In the genomic region with DNA sequence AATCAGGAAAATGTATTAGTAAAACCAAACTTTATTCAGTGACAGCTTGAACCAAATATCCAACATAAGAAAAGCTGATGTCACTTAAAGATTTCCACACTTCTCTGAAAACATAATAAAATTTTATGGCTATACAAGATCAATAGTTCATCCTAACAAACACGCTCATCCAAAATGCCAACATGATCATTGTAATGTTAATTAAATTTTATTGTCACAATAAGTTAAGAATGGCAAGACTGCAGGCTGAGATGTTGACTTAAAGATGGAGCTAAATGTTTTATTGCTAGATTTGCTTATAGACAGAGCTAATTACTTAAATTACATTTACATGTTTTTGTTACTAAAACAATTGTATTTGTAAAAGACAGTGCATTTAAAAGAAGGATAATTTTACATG, we compare ENCODE assay signal across 36 cellular contexts.
"Had no signal": no experiment of that assay in that cellular context is flagged by ENCODE, and none has a peak within 500 bp of the region (broad histone marks: within the 10 kb centered on the region; RNA-seq: fewer than 3 reads in every experiment).

No MANE protein-coding gene starts in this region.

- H3K27me3 ChIP-seq: adrenal gland, ascending aorta, body of pancreas, brain microvascular endothelial cell, breast epithelium, cardiac muscle cell had no signal

- H3K9me3 Mint-ChIP-seq: activated naive CD4-positive, alpha-beta T cell treated with anti-CD3 and anti-CD28 coated beads, Interleukin-2, amount 10 ng/mL, durations not matched to agents 7 days and 5 days; activated naive CD4-positive, alpha-beta T cell treated with anti-CD3 and anti-CD28 coated beads, Interleukin-2, amount 50 U/mL, for 24 hours; activated naive CD4-positive, alpha-beta T cell treated with anti-CD3 and anti-CD28 coated beads, Interleukin-2, amount 50 U/mL, for 72 hours; activated naive CD8-positive, alpha-beta T cell treated with anti-CD3 and anti-CD28 coated beads for 36 hours; activated naive CD8-positive, alpha-beta T cell treated with anti-CD3 and anti-CD28 coated beads, Interleukin-2, amount 10 ng/mL, durations not matched to agents 7 days and 5 days; activated naive CD8-positive, alpha-beta T cell treated with anti-CD3 and anti-CD28 coated beads, Interleukin-2, amount 50 U/mL, for 24 hours; activated T-cell treated with anti-CD3 and anti-CD28 coated beads, Interleukin-2, amount 50 U/mL, for 4 hours; activated T-cell treated with anti-CD3 and anti-CD28 coated beads, Interleukin-2, amount 50 U/mL, for 72 hours; activated T-helper 1 cell treated with anti-CD3 and anti-CD28 coated beads, Interleukin-12 subunit alpha, Interleukin-12 subunit beta, Interleukin-2, Interleukin-4 antibody, amounts not matched to agents 30 ng/mL and 10 ng/mL and 1 ng/mL, durations not matched to agents 14 hours and 24 hours and 36 hours; activated T-helper 17 cell treated with anti-CD3 and anti-CD28 coated beads, Interleukin-2, amount 50 U/mL, for 72 hours; activated T-helper 2 cell treated with anti-CD3 and anti-CD28 coated beads, Interferon-gamma antibody, Interleukin-2, Interleukin-4, amounts not matched to agents 10 μg/mL and 5 μg/mL and 100 μg/mL, durations not matched to agents 14 hours and 24 hours and 36 hours; brain had no signal

- H3K9me3 ChIP-seq: adrenal gland, ascending aorta, body of pancreas, breast epithelium had no signal

- H3K4me3 Mint-ChIP-seq: activated naive CD4-positive, alpha-beta T cell treated with anti-CD3 and anti-CD28 coated beads for 36 hours; activated naive CD4-positive, alpha-beta T cell treated with anti-CD3 and anti-CD28 coated beads, Interleukin-2, amount 10 ng/mL, durations not matched to agents 7 days and 5 days; activated naive CD4-positive, alpha-beta T cell treated with anti-CD3 and anti-CD28 coated beads, Interleukin-2, amount 50 U/mL, for 24 hours; activated naive CD8-positive, alpha-beta T cell; activated naive CD8-positive, alpha-beta T cell treated with anti-CD3 and anti-CD28 coated beads for 36 hours; activated naive CD8-positive, alpha-beta T cell treated with anti-CD3 and anti-CD28 coated beads, Interleukin-2, amount 10 ng/mL, durations not matched to agents 7 days and 5 days; activated naive CD8-positive, alpha-beta T cell treated with anti-CD3 and anti-CD28 coated beads, Interleukin-2, amount 50 U/mL, for 24 hours; activated T-cell treated with anti-CD3 and anti-CD28 coated beads, Interleukin-2, amount 50 U/mL, for 4 hours; activated T-cell treated with anti-CD3 and anti-CD28 coated beads, Interleukin-2, amount 50 U/mL, for 72 hours; activated T-helper 1 cell treated with anti-CD3 and anti-CD28 coated beads, Interleukin-12 subunit alpha, Interleukin-12 subunit beta, Interleukin-2, Interleukin-4 antibody, amounts not matched to agents 30 ng/mL and 10 ng/mL and 1 ng/mL, durations not matched to agents 14 hours and 24 hours and 36 hours; activated T-helper 17 cell treated with anti-CD3 and anti-CD28 coated beads, Interleukin-2, amount 50 U/mL, for 72 hours; brain; central memory CD8-positive, alpha-beta T cell had no signal

- H3K4me1 ChIP-seq: adrenal gland, ascending aorta, body of pancreas, breast epithelium had no signal

- H3K27ac Mint-ChIP-seq: activated naive CD4-positive, alpha-beta T cell treated with anti-CD3 and anti-CD28 coated beads for 36 hours; activated naive CD4-positive, alpha-beta T cell treated with anti-CD3 and anti-CD28 coated beads, Interleukin-2, amount 10 ng/mL, durations not matched to agents 7 days and 5 days; activated naive CD4-positive, alpha-beta T cell treated with anti-CD3 and anti-CD28 coated beads, Interleukin-2, amount 50 U/mL, for 24 hours; activated naive CD4-positive, alpha-beta T cell treated with anti-CD3 and anti-CD28 coated beads, Interleukin-2, amount 50 U/mL, for 72 hours; activated naive CD8-positive, alpha-beta T cell; activated naive CD8-positive, alpha-beta T cell treated with anti-CD3 and anti-CD28 coated beads for 36 hours; activated naive CD8-positive, alpha-beta T cell treated with anti-CD3 and anti-CD28 coated beads, Interleukin-2, amount 10 ng/mL, durations not matched to agents 7 days and 5 days; activated naive CD8-positive, alpha-beta T cell treated with anti-CD3 and anti-CD28 coated beads, Interleukin-2, amount 50 U/mL, for 24 hours; activated T-cell treated with anti-CD3 and anti-CD28 coated beads, Interleukin-2, amount 50 U/mL, for 72 hours; activated T-helper 1 cell treated with anti-CD3 and anti-CD28 coated beads, Interleukin-12 subunit alpha, Interleukin-12 subunit beta, Interleukin-2, Interleukin-4 antibody, amounts not matched to agents 30 ng/mL and 10 ng/mL and 1 ng/mL, durations not matched to agents 14 hours and 24 hours and 36 hours; activated T-helper 17 cell treated with anti-CD3 and anti-CD28 coated beads, Interleukin-2, amount 50 U/mL, for 72 hours; activated T-helper 2 cell treated with anti-CD3 and anti-CD28 coated beads, Interferon-gamma antibody, Interleukin-2, Interleukin-4, amounts not matched to agents 10 μg/mL and 5 μg/mL and 100 μg/mL, durations not matched to agents 14 hours and 24 hours and 36 hours; brain had no signal

- H3K4me1 Mint-ChIP-seq: activated naive CD4-positive, alpha-beta T cell treated with anti-CD3 and anti-CD28 coated beads, Interleukin-2, amount 10 ng/mL, durations not matched to agents 7 days and 5 days; activated naive CD4-positive, alpha-beta T cell treated with anti-CD3 and anti-CD28 coated beads, Interleukin-2, amount 50 U/mL, for 24 hours; activated naive CD8-positive, alpha-beta T cell treated with anti-CD3 and anti-CD28 coated beads for 36 hours; activated naive CD8-positive, alpha-beta T cell treated with anti-CD3 and anti-CD28 coated beads, Interleukin-2, amount 10 ng/mL, durations not matched to agents 7 days and 5 days; activated naive CD8-positive, alpha-beta T cell treated with anti-CD3 and anti-CD28 coated beads, Interleukin-2, amount 50 U/mL, for 24 hours; activated T-helper 17 cell treated with anti-CD3 and anti-CD28 coated beads, Interleukin-2, amount 50 U/mL, for 72 hours; central memory CD8-positive, alpha-beta T cell had no signal

- H3K36me3 Mint-ChIP-seq: activated naive CD4-positive, alpha-beta T cell treated with anti-CD3 and anti-CD28 coated beads, Interleukin-2, amount 10 ng/mL, durations not matched to agents 7 days and 5 days; activated naive CD4-positive, alpha-beta T cell treated with anti-CD3 and anti-CD28 coated beads, Interleukin-2, amount 50 U/mL, for 24 hours; activated naive CD4-positive, alpha-beta T cell treated with anti-CD3 and anti-CD28 coated beads, Interleukin-2, amount 50 U/mL, for 72 hours; activated naive CD8-positive, alpha-beta T cell; activated naive CD8-positive, alpha-beta T cell treated with anti-CD3 and anti-CD28 coated beads for 36 hours; activated naive CD8-positive, alpha-beta T cell treated with anti-CD3 and anti-CD28 coated beads, Interleukin-2, amount 10 ng/mL, durations not matched to agents 7 days and 5 days; brain had no signal

- H3K27ac ChIP-seq: adrenal gland, ascending aorta, body of pancreas, brain microvascular endothelial cell, breast epithelium, cardiac muscle cell had no signal

- H3K4me3 ChIP-seq: adrenal gland, ascending aorta, body of pancreas, breast epithelium, cardiac muscle cell had no signal

- ATAC-seq: activated naive CD4-positive, alpha-beta T cell treated with anti-CD3 and anti-CD28 coated beads, Interleukin-2, amount 50 U/mL, for 72 hours; activated naive CD8-positive, alpha-beta T cell treated with anti-CD3 and anti-CD28 coated beads, Interleukin-2, amount 50 U/mL, for 24 hours; activated T-cell treated with anti-CD3 and anti-CD28 coated beads, Interleukin-2, amount 50 U/mL, for 4 hours; activated T-cell treated with anti-CD3 and anti-CD28 coated beads, Interleukin-2, amount 50 U/mL, for 72 hours; activated T-helper 17 cell treated with anti-CD3 and anti-CD28 coated beads, Interleukin-2, amount 50 U/mL, for 72 hours; body of pancreas had no signal

- H3K36me3 ChIP-seq: adrenal gland, ascending aorta, brain microvascular endothelial cell, breast epithelium, cardiac muscle cell had no signal

- H3K27me3 Mint-ChIP-seq: activated naive CD4-positive, alpha-beta T cell treated with anti-CD3 and anti-CD28 coated beads, Interleukin-2, amount 10 ng/mL, durations not matched to agents 7 days and 5 days; activated naive CD4-positive, alpha-beta T cell treated with anti-CD3 and anti-CD28 coated beads, Interleukin-2, amount 50 U/mL, for 24 hours; activated naive CD8-positive, alpha-beta T cell; activated naive CD8-positive, alpha-beta T cell treated with anti-CD3 and anti-CD28 coated beads for 36 hours; activated naive CD8-positive, alpha-beta T cell treated with anti-CD3 and anti-CD28 coated beads, Interleukin-2, amount 10 ng/mL, durations not matched to agents 7 days and 5 days; activated naive CD8-positive, alpha-beta T cell treated with anti-CD3 and anti-CD28 coated beads, Interleukin-2, amount 50 U/mL, for 24 hours; activated T-helper 17 cell treated with anti-CD3 and anti-CD28 coated beads, Interleukin-2, amount 50 U/mL, for 72 hours; brain; central memory CD8-positive, alpha-beta T cell had no signal

- DNase-seq: activated effector memory CD4-positive, alpha-beta T cell treated with anti-CD3 and anti-CD28 coated beads, Interleukin-2, amount 50 U/mL, for 16 hours; activated effector memory CD4-positive, alpha-beta T cell treated with Interleukin-2 at 50 U/mL for 16 hours; activated gamma-delta T cell; activated gamma-delta T cell treated with Interleukin-2 at 50 U/mL for 16 hours; activated naive CD4-positive, alpha-beta T cell; activated naive CD4-positive, alpha-beta T cell treated with anti-CD3 and anti-CD28 coated beads for 36 hours; activated naive CD4-positive, alpha-beta T cell treated with anti-CD3 and anti-CD28 coated beads, Interleukin-2, amount 10 ng/mL, durations not matched to agents 7 days and 5 days; activated naive CD4-positive, alpha-beta T cell treated with anti-CD3 and anti-CD28 coated beads, Interleukin-2, amount 50 U/mL, for 16 hours; activated naive CD4-positive, alpha-beta T cell treated with Interleukin-2 at 50 U/mL for 16 hours; activated naive CD8-positive, alpha-beta T cell treated with anti-CD3 and anti-CD28 coated beads for 36 hours; activated naive CD8-positive, alpha-beta T cell treated with anti-CD3 and anti-CD28 coated beads, Interleukin-2, amount 10 ng/mL, durations not matched to agents 7 days and 5 days; activated naive CD8-positive, alpha-beta T cell treated with anti-CD3 and anti-CD28 coated beads, Interleukin-2, amount 50 U/mL, for 24 hours; activated T-cell treated with anti-CD3 and anti-CD28 coated beads, Interleukin-2, amount 50 U/mL, for 4 hours; activated T-cell treated with anti-CD3 and anti-CD28 coated beads, Interleukin-2, amount 50 U/mL, for 48 hours; activated T-cell treated with anti-CD3 and anti-CD28 coated beads, Interleukin-2, amount 50 U/mL, for 72 hours; adrenal gland; amniotic stem cell; amygdala; anterior cingulate cortex; aorta; body of pancreas; brain microvascular endothelial cell; caudate nucleus; central memory CD4-positive, alpha-beta T cell; cerebellar nuclear complex had no signal
